1 cellular context compared by ENCODE assay signal in the genomic region with DNA sequence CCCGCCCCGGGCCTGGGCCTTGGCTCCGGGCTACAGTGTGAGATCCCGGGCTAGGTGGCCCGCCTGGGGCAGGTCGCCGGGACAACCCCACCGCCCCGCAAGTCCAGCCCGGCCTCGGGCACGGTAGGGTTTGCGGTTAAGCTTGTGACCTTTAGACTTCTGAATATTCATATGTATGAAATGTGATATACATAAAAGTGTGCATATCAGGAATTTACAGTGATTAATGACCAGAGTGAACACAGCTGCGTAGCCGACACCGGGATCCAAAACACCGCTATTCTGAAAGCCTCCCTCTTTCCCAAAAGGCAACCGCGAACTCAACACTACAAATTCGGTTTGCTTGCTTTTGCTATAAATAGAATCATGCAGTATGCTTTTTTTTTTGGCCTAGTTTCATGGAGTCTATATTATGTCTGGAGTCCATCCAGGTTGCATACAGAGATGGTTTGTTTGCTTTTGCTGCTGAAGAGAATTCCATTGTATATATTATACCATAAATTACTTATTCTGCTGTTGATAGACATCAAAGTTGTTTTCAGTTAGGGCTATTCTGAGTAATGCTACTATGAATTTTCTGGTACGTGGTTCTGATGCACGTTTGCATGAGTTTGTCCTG.
A peak's percentile ranks its signal among the peaks of the same experiment; 100 is the strongest.
TF ChIP-seq lines count a peak whose summit lies in the region.

No MANE protein-coding gene starts in this region.

TF ChIP-seq in K562, 482 proteins besides CTCF, POLR2A, EP300 and RAD21 (continues in another document):
- TF ChIP-seq ZSCAN32 (CRISPR knock-in tag; IDR thresholded peaks at IDR 0.05) (no peak), MEF2A (IDR thresholded peaks at IDR 0.05; ENCODE audit: control insufficient read depth, low read depth, low read length) (peak; percentile 80; the same call in 1 of the 2 replicates), GTF2E2 (tag; IDR thresholded peaks at IDR 0.05) (peak; percentile 5; the same call in 1 of the 2 replicates), ZNF175 (CRISPR knock-in tag; IDR thresholded peaks at IDR 0.05; ENCODE audit: low read depth) (no peak), ZFPM2 (CRISPR knock-in tag; IDR thresholded peaks at IDR 0.05) (no peak), SIX5 (IDR thresholded peaks at IDR 0.05; ENCODE audit: borderline replicate concordance in 1 of 2, insufficient read depth in 1 of 2, low read depth in 1 of 2, low read length in 2 of 2) (no peak), MEF2D (tag; conservative IDR thresholded peaks at IDR 0.05; ENCODE audit: low read depth) (0 out of 2 replicates have a peak, but pooled peaks have one; percentile 26), GABPA (tag; conservative IDR thresholded peaks at IDR 0.05; ENCODE audit: low read depth) (no peak), ZNF224 (CRISPR knock-in tag; IDR thresholded peaks at IDR 0.05) (0 out of 2 replicates have a peak, but pooled peaks have one; percentile 8), PPARD (CRISPR knock-in tag; IDR thresholded peaks at IDR 0.05) (no peak), MEIS2 (IDR thresholded peaks at IDR 0.05; ENCODE audit: partially characterized antibody) (peak; percentile 73), SNRNP70 (optimal IDR thresholded peaks at IDR 0.05; ENCODE audit: low read depth, low read length) (no peak), RBM34 (IDR thresholded peaks at IDR 0.05; ENCODE audit: borderline replicate concordance, insufficient read depth, low read length) (no peak), SMARCA5 (IDR thresholded peaks at IDR 0.05) (no peak), ATF7 (IDR thresholded peaks at IDR 0.05) (no peak), MBD2 (IDR thresholded peaks at IDR 0.05; ENCODE audit: borderline replicate concordance, low read depth) (no peak), POLR2AphosphoS5 (IDR thresholded peaks at IDR 0.05; ENCODE audit: control insufficient read depth, insufficient read depth, low read depth, low read length) (no peak), HNRNPLL (IDR thresholded peaks at IDR 0.05; ENCODE audit: low read depth, low read length, poor library complexity, severe bottlenecking) (no peak), ELF4 (CRISPR knock-in tag; IDR thresholded peaks at IDR 0.05) (no peak), ZNF354B (CRISPR knock-in tag; IDR thresholded peaks at IDR 0.05) (no peak), MAFK (IDR thresholded peaks at IDR 0.05; ENCODE audit: low read length) (no peak), CBFB (CRISPR knock-in tag; IDR thresholded peaks at IDR 0.05) (peak; percentile 68; the same call in 1 of the 2 replicates), NR2C2 (CRISPR knock-in tag; IDR thresholded peaks at IDR 0.05) (no peak), NR2C2 (tag; IDR thresholded peaks at IDR 0.05) (peak; percentile 33), PTTG1 (tag; IDR thresholded peaks at IDR 0.05; ENCODE audit: low read depth) (no peak), NR2F6 (CRISPR knock-in tag; IDR thresholded peaks at IDR 0.05) (no peak), SMARCE1 (IDR thresholded peaks at IDR 0.05) (0 out of 2 replicates have a peak, but pooled peaks have one; percentile 8), HMGN3 (IDR thresholded peaks at IDR 0.05; ENCODE audit: borderline replicate concordance, extremely low read depth, insufficient read length, low read depth, low read length) (peak; percentile 4)
- TF ChIP-seq, protein P1, sequence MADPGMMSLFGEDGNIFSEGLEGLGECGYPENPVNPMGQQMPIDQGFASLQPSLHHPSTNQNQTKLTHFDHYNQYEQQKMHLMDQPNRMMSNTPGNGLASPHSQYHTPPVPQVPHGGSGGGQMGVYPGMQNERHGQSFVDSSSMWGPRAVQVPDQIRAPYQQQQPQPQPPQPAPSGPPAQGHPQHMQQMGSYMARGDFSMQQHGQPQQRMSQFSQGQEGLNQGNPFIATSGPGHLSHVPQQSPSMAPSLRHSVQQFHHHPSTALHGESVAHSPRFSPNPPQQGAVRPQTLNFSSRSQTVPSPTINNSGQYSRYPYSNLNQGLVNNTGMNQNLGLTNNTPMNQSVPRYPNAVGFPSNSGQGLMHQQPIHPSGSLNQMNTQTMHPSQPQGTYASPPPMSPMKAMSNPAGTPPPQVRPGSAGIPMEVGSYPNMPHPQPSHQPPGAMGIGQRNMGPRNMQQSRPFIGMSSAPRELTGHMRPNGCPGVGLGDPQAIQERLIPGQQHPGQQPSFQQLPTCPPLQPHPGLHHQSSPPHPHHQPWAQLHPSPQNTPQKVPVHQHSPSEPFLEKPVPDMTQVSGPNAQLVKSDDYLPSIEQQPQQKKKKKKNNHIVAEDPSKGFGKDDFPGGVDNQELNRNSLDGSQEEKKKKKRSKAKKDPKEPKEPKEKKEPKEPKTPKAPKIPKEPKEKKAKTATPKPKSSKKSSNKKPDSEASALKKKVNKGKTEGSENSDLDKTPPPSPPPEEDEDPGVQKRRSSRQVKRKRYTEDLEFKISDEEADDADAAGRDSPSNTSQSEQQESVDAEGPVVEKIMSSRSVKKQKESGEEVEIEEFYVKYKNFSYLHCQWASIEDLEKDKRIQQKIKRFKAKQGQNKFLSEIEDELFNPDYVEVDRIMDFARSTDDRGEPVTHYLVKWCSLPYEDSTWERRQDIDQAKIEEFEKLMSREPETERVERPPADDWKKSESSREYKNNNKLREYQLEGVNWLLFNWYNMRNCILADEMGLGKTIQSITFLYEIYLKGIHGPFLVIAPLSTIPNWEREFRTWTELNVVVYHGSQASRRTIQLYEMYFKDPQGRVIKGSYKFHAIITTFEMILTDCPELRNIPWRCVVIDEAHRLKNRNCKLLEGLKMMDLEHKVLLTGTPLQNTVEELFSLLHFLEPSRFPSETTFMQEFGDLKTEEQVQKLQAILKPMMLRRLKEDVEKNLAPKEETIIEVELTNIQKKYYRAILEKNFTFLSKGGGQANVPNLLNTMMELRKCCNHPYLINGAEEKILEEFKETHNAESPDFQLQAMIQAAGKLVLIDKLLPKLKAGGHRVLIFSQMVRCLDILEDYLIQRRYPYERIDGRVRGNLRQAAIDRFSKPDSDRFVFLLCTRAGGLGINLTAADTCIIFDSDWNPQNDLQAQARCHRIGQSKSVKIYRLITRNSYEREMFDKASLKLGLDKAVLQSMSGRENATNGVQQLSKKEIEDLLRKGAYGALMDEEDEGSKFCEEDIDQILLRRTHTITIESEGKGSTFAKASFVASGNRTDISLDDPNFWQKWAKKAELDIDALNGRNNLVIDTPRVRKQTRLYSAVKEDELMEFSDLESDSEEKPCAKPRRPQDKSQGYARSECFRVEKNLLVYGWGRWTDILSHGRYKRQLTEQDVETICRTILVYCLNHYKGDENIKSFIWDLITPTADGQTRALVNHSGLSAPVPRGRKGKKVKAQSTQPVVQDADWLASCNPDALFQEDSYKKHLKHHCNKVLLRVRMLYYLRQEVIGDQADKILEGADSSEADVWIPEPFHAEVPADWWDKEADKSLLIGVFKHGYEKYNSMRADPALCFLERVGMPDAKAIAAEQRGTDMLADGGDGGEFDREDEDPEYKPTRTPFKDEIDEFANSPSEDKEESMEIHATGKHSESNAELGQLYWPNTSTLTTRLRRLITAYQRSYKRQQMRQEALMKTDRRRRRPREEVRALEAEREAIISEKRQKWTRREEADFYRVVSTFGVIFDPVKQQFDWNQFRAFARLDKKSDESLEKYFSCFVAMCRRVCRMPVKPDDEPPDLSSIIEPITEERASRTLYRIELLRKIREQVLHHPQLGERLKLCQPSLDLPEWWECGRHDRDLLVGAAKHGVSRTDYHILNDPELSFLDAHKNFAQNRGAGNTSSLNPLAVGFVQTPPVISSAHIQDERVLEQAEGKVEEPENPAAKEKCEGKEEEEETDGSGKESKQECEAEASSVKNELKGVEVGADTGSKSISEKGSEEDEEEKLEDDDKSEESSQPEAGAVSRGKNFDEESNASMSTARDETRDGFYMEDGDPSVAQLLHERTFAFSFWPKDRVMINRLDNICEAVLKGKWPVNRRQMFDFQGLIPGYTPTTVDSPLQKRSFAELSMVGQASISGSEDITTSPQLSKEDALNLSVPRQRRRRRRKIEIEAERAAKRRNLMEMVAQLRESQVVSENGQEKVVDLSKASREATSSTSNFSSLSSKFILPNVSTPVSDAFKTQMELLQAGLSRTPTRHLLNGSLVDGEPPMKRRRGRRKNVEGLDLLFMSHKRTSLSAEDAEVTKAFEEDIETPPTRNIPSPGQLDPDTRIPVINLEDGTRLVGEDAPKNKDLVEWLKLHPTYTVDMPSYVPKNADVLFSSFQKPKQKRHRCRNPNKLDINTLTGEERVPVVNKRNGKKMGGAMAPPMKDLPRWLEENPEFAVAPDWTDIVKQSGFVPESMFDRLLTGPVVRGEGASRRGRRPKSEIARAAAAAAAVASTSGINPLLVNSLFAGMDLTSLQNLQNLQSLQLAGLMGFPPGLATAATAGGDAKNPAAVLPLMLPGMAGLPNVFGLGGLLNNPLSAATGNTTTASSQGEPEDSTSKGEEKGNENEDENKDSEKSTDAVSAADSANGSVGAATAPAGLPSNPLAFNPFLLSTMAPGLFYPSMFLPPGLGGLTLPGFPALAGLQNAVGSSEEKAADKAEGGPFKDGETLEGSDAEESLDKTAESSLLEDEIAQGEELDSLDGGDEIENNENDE (IDR thresholded peaks at IDR 0.05; ENCODE audit: low read depth, low read length): no peak
- TF ChIP-seq, protein P2, sequence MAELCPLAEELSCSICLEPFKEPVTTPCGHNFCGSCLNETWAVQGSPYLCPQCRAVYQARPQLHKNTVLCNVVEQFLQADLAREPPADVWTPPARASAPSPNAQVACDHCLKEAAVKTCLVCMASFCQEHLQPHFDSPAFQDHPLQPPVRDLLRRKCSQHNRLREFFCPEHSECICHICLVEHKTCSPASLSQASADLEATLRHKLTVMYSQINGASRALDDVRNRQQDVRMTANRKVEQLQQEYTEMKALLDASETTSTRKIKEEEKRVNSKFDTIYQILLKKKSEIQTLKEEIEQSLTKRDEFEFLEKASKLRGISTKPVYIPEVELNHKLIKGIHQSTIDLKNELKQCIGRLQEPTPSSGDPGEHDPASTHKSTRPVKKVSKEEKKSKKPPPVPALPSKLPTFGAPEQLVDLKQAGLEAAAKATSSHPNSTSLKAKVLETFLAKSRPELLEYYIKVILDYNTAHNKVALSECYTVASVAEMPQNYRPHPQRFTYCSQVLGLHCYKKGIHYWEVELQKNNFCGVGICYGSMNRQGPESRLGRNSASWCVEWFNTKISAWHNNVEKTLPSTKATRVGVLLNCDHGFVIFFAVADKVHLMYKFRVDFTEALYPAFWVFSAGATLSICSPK (IDR thresholded peaks at IDR 0.05; ENCODE audit: borderline replicate concordance): no peak
- TF ChIP-seq, protein P3, sequence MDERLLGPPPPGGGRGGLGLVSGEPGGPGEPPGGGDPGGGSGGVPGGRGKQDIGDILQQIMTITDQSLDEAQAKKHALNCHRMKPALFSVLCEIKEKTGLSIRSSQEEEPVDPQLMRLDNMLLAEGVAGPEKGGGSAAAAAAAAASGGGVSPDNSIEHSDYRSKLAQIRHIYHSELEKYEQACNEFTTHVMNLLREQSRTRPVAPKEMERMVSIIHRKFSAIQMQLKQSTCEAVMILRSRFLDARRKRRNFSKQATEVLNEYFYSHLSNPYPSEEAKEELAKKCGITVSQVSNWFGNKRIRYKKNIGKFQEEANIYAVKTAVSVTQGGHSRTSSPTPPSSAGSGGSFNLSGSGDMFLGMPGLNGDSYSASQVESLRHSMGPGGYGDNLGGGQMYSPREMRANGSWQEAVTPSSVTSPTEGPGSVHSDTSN (CRISPR knock-in tag; IDR thresholded peaks at IDR 0.05; ENCODE audit: low read depth): no peak
- TF ChIP-seq, protein P3 (tag; conservative IDR thresholded peaks at IDR 0.05; ENCODE audit: low read depth): peak; percentile 72
- TF ChIP-seq, protein P4, sequence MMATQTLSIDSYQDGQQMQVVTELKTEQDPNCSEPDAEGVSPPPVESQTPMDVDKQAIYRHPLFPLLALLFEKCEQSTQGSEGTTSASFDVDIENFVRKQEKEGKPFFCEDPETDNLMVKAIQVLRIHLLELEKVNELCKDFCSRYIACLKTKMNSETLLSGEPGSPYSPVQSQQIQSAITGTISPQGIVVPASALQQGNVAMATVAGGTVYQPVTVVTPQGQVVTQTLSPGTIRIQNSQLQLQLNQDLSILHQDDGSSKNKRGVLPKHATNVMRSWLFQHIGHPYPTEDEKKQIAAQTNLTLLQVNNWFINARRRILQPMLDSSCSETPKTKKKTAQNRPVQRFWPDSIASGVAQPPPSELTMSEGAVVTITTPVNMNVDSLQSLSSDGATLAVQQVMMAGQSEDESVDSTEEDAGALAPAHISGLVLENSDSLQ (IDR thresholded peaks at IDR 0.05): peak; percentile 57
- TF ChIP-seq, protein P5, sequence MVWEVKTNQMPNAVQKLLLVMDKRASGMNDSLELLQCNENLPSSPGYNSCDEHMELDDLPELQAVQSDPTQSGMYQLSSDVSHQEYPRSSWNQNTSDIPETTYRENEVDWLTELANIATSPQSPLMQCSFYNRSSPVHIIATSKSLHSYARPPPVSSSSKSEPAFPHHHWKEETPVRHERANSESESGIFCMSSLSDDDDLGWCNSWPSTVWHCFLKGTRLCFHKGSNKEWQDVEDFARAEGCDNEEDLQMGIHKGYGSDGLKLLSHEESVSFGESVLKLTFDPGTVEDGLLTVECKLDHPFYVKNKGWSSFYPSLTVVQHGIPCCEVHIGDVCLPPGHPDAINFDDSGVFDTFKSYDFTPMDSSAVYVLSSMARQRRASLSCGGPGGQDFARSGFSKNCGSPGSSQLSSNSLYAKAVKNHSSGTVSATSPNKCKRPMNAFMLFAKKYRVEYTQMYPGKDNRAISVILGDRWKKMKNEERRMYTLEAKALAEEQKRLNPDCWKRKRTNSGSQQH (CRISPR knock-in tag; IDR thresholded peaks at IDR 0.05): no peak
- TF ChIP-seq, protein P6, sequence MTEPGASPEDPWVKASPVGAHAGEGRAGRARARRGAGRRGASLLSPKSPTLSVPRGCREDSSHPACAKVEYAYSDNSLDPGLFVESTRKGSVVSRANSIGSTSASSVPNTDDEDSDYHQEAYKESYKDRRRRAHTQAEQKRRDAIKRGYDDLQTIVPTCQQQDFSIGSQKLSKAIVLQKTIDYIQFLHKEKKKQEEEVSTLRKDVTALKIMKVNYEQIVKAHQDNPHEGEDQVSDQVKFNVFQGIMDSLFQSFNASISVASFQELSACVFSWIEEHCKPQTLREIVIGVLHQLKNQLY (CRISPR knock-in tag; conservative IDR thresholded peaks at IDR 0.05): no peak
- TF ChIP-seq, protein P7, sequence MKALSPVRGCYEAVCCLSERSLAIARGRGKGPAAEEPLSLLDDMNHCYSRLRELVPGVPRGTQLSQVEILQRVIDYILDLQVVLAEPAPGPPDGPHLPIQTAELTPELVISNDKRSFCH (CRISPR knock-in tag; IDR thresholded peaks at IDR 0.05): no peak
- TF ChIP-seq, protein P7 (tag; IDR thresholded peaks at IDR 0.05): peak; percentile 91; the same call in 1 of the 2 replicates
